ENCODE assay signal across 22 cellular contexts in genomic region chr12:19528750-19529149, GRCh38.
DNase-seq lines count a peak whose midpoint lies in the region; ATAC-seq, FAIRE-seq and TF ChIP-seq lines count a peak whose summit lies in the region.
"Had no signal": no experiment of that assay in that cellular context is flagged by ENCODE, and none has a peak within 500 bp of the region (broad histone marks: within the 10 kb centered on the region; RNA-seq: fewer than 3 reads in every experiment).

No MANE protein-coding gene starts in this region.

- intact Hi-C loops in HepG2 (cut with micrococcal nuclease; ENCODE audit: unreplicated experiment): no loop called here
- intact Hi-C loops in upper lobe of right lung (cut with DNase I): no loop called here
- intact Hi-C loops in CD14-positive monocyte (cut with micrococcal nuclease): no loop called here

- H3K27me3 ChIP-seq in HepG2 (ENCODE audit: control insufficient read depth in 1 of 2, insufficient read depth in 2 of 2, low read length in 2 of 2) (no peaks in the 10 kb centered on the region), upper lobe of right lung (no peaks in the 10 kb centered on the region)
- H3K27me3 ChIP-seq: breast epithelium had no signal

- no peaks in the 10 kb centered on the region for H3K27me3 Mint-ChIP-seq in activated naive CD8-positive, alpha-beta T cell
- H3K27me3 Mint-ChIP-seq in CD14-positive monocyte (ENCODE audit: low read depth in 3 of 3): peaks cover 0 to 1% (median 0%) of the 10 kb centered on the region in 3 donors

- no peak overlapping the region for H3K4me3 Mint-ChIP-seq in activated naive CD8-positive, alpha-beta T cell
- H3K4me3 Mint-ChIP-seq in CD14-positive monocyte: no peak overlapping the region

- H3K36me3 ChIP-seq in HepG2 (replicated peaks in 1 of 2; ENCODE audit: control insufficient read depth in 1 of 2, insufficient read depth in 2 of 2, low read length in 2 of 2): no peaks in the 10 kb centered on the region
- H3K36me3 ChIP-seq in upper lobe of right lung: no peaks in the 10 kb centered on the region
- H3K36me3 ChIP-seq: breast epithelium had no signal

- in situ Hi-C loops in HepG2 (cut with HindIII; ENCODE audit: extremely low pct_ligation_motif_present, low pct_unique_long_range_greater_than_20kb): no loop called here

- H3K79me2 ChIP-seq in HepG2 (ENCODE audit: insufficient read depth, low read length): no peaks in the 10 kb centered on the region

- H3K4me1 ChIP-seq in HepG2 (ENCODE audit: insufficient read depth, low read length): peaks cover 6% of the 10 kb centered on the region; the same call in 1 of the 2 replicates
- no peaks in the 10 kb centered on the region for H3K4me1 ChIP-seq in upper lobe of right lung
- H3K4me1 ChIP-seq: breast epithelium had no signal

- TF ChIP-seq POLR2A in HepG2 (IDR thresholded peaks at IDR 0.05; ENCODE audit: insufficient read depth in 1 of 2, low read depth in 2 of 2, low read length in 2 of 2): no peak

- DNase-seq in activated naive CD4-positive, alpha-beta T cell treated with anti-CD3 and anti-CD28 coated beads, Interleukin-2, amount 50 U/mL, for 72 hours (ENCODE audit: low spot score in 2 of 2): no peak
- DNase-seq in activated naive CD4-positive, alpha-beta T cell (lab: John Stamatoyannopoulos, UW): no peak
- no peak for DNase-seq in HepG2 (ENCODE audit: low spot score)
- no peak for DNase-seq in upper lobe of right lung
- DNase-seq in CD14-positive monocyte (ENCODE audit: low spot score): no peak
- DNase-seq in NCI-H2171 treated with DMSO at 0.1 percent for 48 hours (lab: John Stamatoyannopoulos, UW): no peak
- DNase-seq in NCI-H187 (lab: John Stamatoyannopoulos, UW): no peak
- DNase-seq: activated CD4-positive, alpha-beta T cell treated with anti-CD3 and anti-CD28 coated beads for 1 hour; activated CD8-positive, alpha-beta memory T cell treated with anti-CD3 and anti-CD28 coated beads, Interleukin-2, amount 50 U/mL, for 48 hours; activated naive CD4-positive, alpha-beta T cell treated with Interleukin-2 at 50 U/mL for 16 hours; COR-L47; midbrain; NCI-H1930; NCI-H524; nucleus accumbens; right cardiac atrium; SHP77 treated with DMSO at 0.1 percent for 48 hours; substantia nigra had no signal

- WGBS in HepG2 (ENCODE audit: low lambda C conversion rate): 98% methylated on average over 2 of the region's 2 CpGs

- no peak overlapping the region for H3K4me2 ChIP-seq in HepG2 (ENCODE audit: low read depth, low read length)

- no peaks in the 10 kb centered on the region for H3K9me3 Mint-ChIP-seq in activated naive CD4-positive, alpha-beta T cell treated with anti-CD3 and anti-CD28 coated beads, Interleukin-2, amount 50 U/mL, for 72 hours
- H3K9me3 Mint-ChIP-seq in activated naive CD8-positive, alpha-beta T cell (ENCODE audit: low read depth): no peaks in the 10 kb centered on the region
- H3K9me3 Mint-ChIP-seq in CD14-positive monocyte: peaks cover 0 to 2% (median 0%) of the 10 kb centered on the region in 7 donors

- no peak overlapping the region for H3K27ac ChIP-seq in HepG2 (ENCODE audit: extremely low read length, insufficient read depth, low read length)
- no peak overlapping the region for H3K27ac ChIP-seq in upper lobe of right lung
- H3K27ac ChIP-seq: breast epithelium had no signal

- TF ChIP-seq EP300 in HepG2 (IDR thresholded peaks at IDR 0.05; ENCODE audit: low read depth in 2 of 2, low read length in 2 of 2) (no peak), HepG2 (CRISPR knock-in tag; IDR thresholded peaks at IDR 0.05; ENCODE audit: borderline replicate concordance) (no peak)

- no peak for TF ChIP-seq RAD21 in HepG2 (CRISPR knock-in tag; IDR thresholded peaks at IDR 0.05)

- H2AFZ ChIP-seq in HepG2 (ENCODE audit: low read length): no peak overlapping the region

- POLR2A ChIA-PET in HepG2 (lab: Yijun Ruan, JAX): no interaction called here

- ATAC-seq in activated naive CD4-positive, alpha-beta T cell treated with anti-CD3 and anti-CD28 coated beads, Interleukin-2, amount 50 U/mL, for 72 hours: peak; percentile 53 to 57
- ATAC-seq in HepG2: peak; percentile 38; the same call in 2 of the 3 replicates
- ATAC-seq in upper lobe of right lung: peak; percentile 42
- ATAC-seq: GM12878 had no signal

- H3K4me1 Mint-ChIP-seq in activated naive CD8-positive, alpha-beta T cell (ENCODE audit: low read depth): peaks cover 46% of the 10 kb centered on the region
- H3K4me1 Mint-ChIP-seq in CD14-positive monocyte: no peaks in the 10 kb centered on the region

- peak overlapping the region in 1 of 2 donors; percentile 58 for H3K27ac Mint-ChIP-seq in activated naive CD4-positive, alpha-beta T cell treated with anti-CD3 and anti-CD28 coated beads, Interleukin-2, amount 50 U/mL, for 72 hours
- peak overlapping the region; percentile 58 for H3K27ac Mint-ChIP-seq in activated naive CD8-positive, alpha-beta T cell
- peak overlapping the region in 1 of 7 donors; percentile 63 for H3K27ac Mint-ChIP-seq in CD14-positive monocyte

- peaks cover 0 to 6% of the 10 kb centered on the region in 2 donors for H3K36me3 Mint-ChIP-seq in activated naive CD4-positive, alpha-beta T cell treated with anti-CD3 and anti-CD28 coated beads, Interleukin-2, amount 50 U/mL, for 72 hours
- no peaks in the 10 kb centered on the region for H3K36me3 Mint-ChIP-seq in activated naive CD8-positive, alpha-beta T cell
- peaks cover 5 to 9% of the 10 kb centered on the region in 2 donors for H3K36me3 Mint-ChIP-seq in CD14-positive monocyte

- H3K9ac ChIP-seq in HepG2 (ENCODE audit: insufficient read depth, low read depth, low read length): no peak overlapping the region

- TF ChIP-seq CTCF in HepG2 (CRISPR knock-in tag; IDR thresholded peaks at IDR 0.05) (no peak), upper lobe of right lung (IDR thresholded peaks at IDR 0.05) (no peak), CD14-positive monocyte (IDR thresholded peaks at IDR 0.05) (no peak)

- CTCF ChIA-PET in HepG2 (lab: Yijun Ruan, JAX; ENCODE audit: low intra/inter-chr PET ratio, low total read pairs): no interaction called here

- BruUV-seq in HepG2 (replicated peaks; lab: Mats Ljungman, UMichigan): no TSS peak

- H3K4me3 ChIP-seq in HepG2 (replicated peaks in 1 of 3; ENCODE audit: insufficient read depth in 1 of 3, low read depth in 2 of 3, low read length in 3 of 3) (no peak overlapping the region), upper lobe of right lung (no peak overlapping the region)
- H3K4me3 ChIP-seq: breast epithelium, GM12878 had no signal

- no peaks in the 10 kb centered on the region for H4K20me1 ChIP-seq in HepG2 (ENCODE audit: insufficient read depth, low read length)

- no peaks in the 10 kb centered on the region for H3K9me3 ChIP-seq in HepG2 (ENCODE audit: low read length)
- no peaks in the 10 kb centered on the region for H3K9me3 ChIP-seq in upper lobe of right lung
- H3K9me3 ChIP-seq: breast epithelium had no signal

- FAIRE-seq in HepG2 (lab: Jason Lieb, UNC): no peak
- FAIRE-seq: G401.6, GM12878 had no signal

TF ChIP-seq in HepG2, 621 proteins besides CTCF, POLR2A, EP300 and RAD21 (continues in another document):
- TF ChIP-seq KIAA2018 (CRISPR knock-in tag; IDR thresholded peaks at IDR 0.05; ENCODE audit: borderline replicate concordance): no peak
- no peak for TF ChIP-seq MED8 (CRISPR knock-in tag; IDR thresholded peaks at IDR 0.05; ENCODE audit: insufficient replicate concordance)
- TF ChIP-seq ISL2 (CRISPR knock-in tag; IDR thresholded peaks at IDR 0.05): no peak
